In genomic region chr16:57653936-57654335, GRCh38 we compare ENCODE assay signal across 18 cellular contexts. TPM values are rescaled to one million over a fixed set of nuclear protein-coding genes. Genes with fewer than 3 reads are reported as not detected.
DNase-seq lines count a peak whose midpoint lies in the region; ATAC-seq, FAIRE-seq and TF ChIP-seq lines count a peak whose summit lies in the region.
"Had no signal": no experiment of that assay in that cellular context is flagged by ENCODE, and none has a peak within 500 bp of the region (broad histone marks: within the 10 kb centered on the region; RNA-seq: fewer than 3 reads in every experiment).

No MANE protein-coding gene starts in this region.

- FAIRE-seq in K562 (lab: Jason Lieb, UNC) (no peak), HepG2 (lab: Jason Lieb, UNC) (no peak)

- H3K9ac ChIP-seq in K562 (ENCODE audit: insufficient read depth in 1 of 2, low read depth in 2 of 2, low read length in 2 of 2) (peak overlapping the region in 1 of 2 experiments; percentile 67; a peak in 2 of 4 replicates), HepG2 (ENCODE audit: insufficient read depth, low read depth, low read length) (no peak overlapping the region)

- no peaks in the 10 kb centered on the region for H3K9me3 ChIP-seq in K562 (replicated peaks; ENCODE audit: control insufficient read depth, insufficient read depth, low read depth, low read length)
- H3K9me3 ChIP-seq in HepG2 (ENCODE audit: low read length), result no peaks in the 10 kb centered on the region
- no peaks in the 10 kb centered on the region for H3K9me3 ChIP-seq in Caco-2
- H3K9me3 ChIP-seq: mucosa of descending colon, thyroid gland had no signal

- H3K27me3 Mint-ChIP-seq in Caco-2 (ENCODE audit: insufficient read depth, unreplicated experiment), result no peaks in the 10 kb centered on the region

- H4K20me1 ChIP-seq in K562 (replicated peaks; ENCODE audit: control insufficient read depth, insufficient read depth, low read length), result 0 out of 2 replicates have a peak, but pooled peaks cover under 1% of the 10 kb centered on the region
- no peaks in the 10 kb centered on the region for H4K20me1 ChIP-seq in HepG2 (ENCODE audit: insufficient read depth, low read length)

- TF ChIP-seq EP300 in K562 (IDR thresholded peaks at IDR 0.05; ENCODE audit: low read length) (no peak), HepG2 (IDR thresholded peaks at IDR 0.05; ENCODE audit: low read depth in 2 of 2, low read length in 2 of 2) (no peak), HepG2 (CRISPR knock-in tag; IDR thresholded peaks at IDR 0.05; ENCODE audit: borderline replicate concordance) (no peak)

- intact Hi-C loops in K562 (cut with micrococcal nuclease) (loop anchor here (10.0 kb wide), 1 partner anchor 211 kb away; no protein-coding TSS in a partner anchor), HepG2 (cut with micrococcal nuclease; ENCODE audit: unreplicated experiment) (no loop called here), Caco-2 (cut with micrococcal nuclease; ENCODE audit: unreplicated experiment) (no loop called here)

- BruUV-seq in K562 (replicated peaks; lab: Mats Ljungman, UMichigan) (no TSS peak), HepG2 (replicated peaks; lab: Mats Ljungman, UMichigan) (no TSS peak), Caco-2 (replicated peaks; lab: Mats Ljungman, UMichigan) (no TSS peak)

- no peak for TF ChIP-seq POLR2A in K562 (conservative IDR thresholded peaks at IDR 0.05)
- no peak for TF ChIP-seq POLR2A in HepG2 (IDR thresholded peaks at IDR 0.05; ENCODE audit: insufficient read depth in 1 of 2, low read depth in 2 of 2, low read length in 2 of 2)

- no peaks in the 10 kb centered on the region for H3K9me1 ChIP-seq in K562 (ENCODE audit: control insufficient read depth, insufficient read depth, low read length)

- ATAC-seq in K562 (no peak), HepG2 (no peak), HG03520 (IDR thresholded peaks at IDR 0.05; ENCODE audit: unreplicated experiment) (no peak)
- ATAC-seq: mucosa of descending colon had no signal

- H3K27ac Mint-ChIP-seq in Caco-2 (ENCODE audit: unreplicated experiment), result no peak overlapping the region
- H3K27ac Mint-ChIP-seq: dendritic cell treated with granulocyte-macrophage colony-stimulating factor and Interleukin-4, amounts not matched to agents 40 ng/mL and 50 ng/mL, for 4 days had no signal

- H3K36me3 Mint-ChIP-seq in Caco-2 (ENCODE audit: insufficient read depth, unreplicated experiment), result peaks cover 42% of the 10 kb centered on the region

- CTCF ChIA-PET in K562 (lab: Yijun Ruan, JAX; ENCODE audit: low intra/inter-chr PET ratio) (no interaction called here), HepG2 (lab: Yijun Ruan, JAX; ENCODE audit: low intra/inter-chr PET ratio, low total read pairs) (interaction anchor here (0.6 to 12.3 kb wide), 2 partner anchors 59 to 66 kb away, joined by 3 to 571 read pairs; no protein-coding TSS in a partner anchor), Caco-2 (lab: Charles Lee) (interaction anchor here (1.0 kb wide), 1 partner anchor 13 kb away, joined by 3 read pairs; no protein-coding TSS in a partner anchor)

- in situ Hi-C loops in KBM-7 (cut with MboI; ENCODE audit: low pct_unique_long_range_greater_than_20kb, low sequenced_read_pairs) (no loop called here), K562 (cut with MboI) (no loop called here), HepG2 (cut with HindIII; ENCODE audit: extremely low pct_ligation_motif_present, low pct_unique_long_range_greater_than_20kb) (no loop called here)

- H3K9me3 Mint-ChIP-seq in Caco-2 (ENCODE audit: unreplicated experiment), result no peaks in the 10 kb centered on the region
- H3K9me3 Mint-ChIP-seq: dendritic cell treated with granulocyte-macrophage colony-stimulating factor and Interleukin-4, amounts not matched to agents 40 ng/mL and 50 ng/mL, for 4 days had no signal

- no peak overlapping the region for H3K4me2 ChIP-seq in K562 (ENCODE audit: insufficient read depth, low read length)
- no peak overlapping the region for H3K4me2 ChIP-seq in HepG2 (ENCODE audit: low read depth, low read length)
- H3K4me2 ChIP-seq: PC-9 had no signal

- H3K27ac ChIP-seq in K562 (ENCODE audit: extremely low read depth, low read depth, low read length) (no peak overlapping the region), HepG2 (ENCODE audit: extremely low read length, insufficient read depth, low read length) (no peak overlapping the region)
- H3K27ac ChIP-seq: PC-9 had no signal

- no peak for TF ChIP-seq CTCF in K562 (IDR thresholded peaks at IDR 0.05 in 2 of 3, conservative IDR thresholded peaks at IDR 0.05 in 1 of 3; ENCODE audit: insufficient read depth in 2 of 3, low read depth in 1 of 3, low read length in 3 of 3)
- TF ChIP-seq CTCF in HepG2 (CRISPR knock-in tag; IDR thresholded peaks at IDR 0.05), result no peak
- no peak for TF ChIP-seq CTCF in Caco-2 (IDR thresholded peaks at IDR 0.05; ENCODE audit: insufficient read depth in 1 of 2, low read depth in 1 of 2, low read length in 1 of 2, severe bottlenecking in 1 of 2, unreplicated experiment in 1 of 2)

- TF ChIP-seq RAD21 in K562 (CRISPR knock-in tag; conservative IDR thresholded peaks at IDR 0.05 in 1 of 2, IDR thresholded peaks at IDR 0.05 in 1 of 2) (no peak), HepG2 (CRISPR knock-in tag; IDR thresholded peaks at IDR 0.05) (no peak)

- H3K36me3 ChIP-seq in K562 (ENCODE audit: control insufficient read depth, insufficient read depth, low read length), result no peaks in the 10 kb centered on the region
- H3K36me3 ChIP-seq in HepG2 (replicated peaks in 1 of 2; ENCODE audit: control insufficient read depth in 1 of 2, insufficient read depth in 2 of 2, low read length in 2 of 2), result no peaks in the 10 kb centered on the region
- peaks cover 18% of the 10 kb centered on the region for H3K36me3 ChIP-seq in Caco-2 (ENCODE audit: control insufficient read depth, insufficient read depth, low read length)

- H3K79me2 ChIP-seq in K562 (ENCODE audit: control insufficient read depth, insufficient read depth, low read length), result no peaks in the 10 kb centered on the region
- H3K79me2 ChIP-seq in HepG2 (ENCODE audit: insufficient read depth, low read length), result no peaks in the 10 kb centered on the region

- no peak overlapping the region for H3K4me3 ChIP-seq in K562
- H3K4me3 ChIP-seq in HepG2 (replicated peaks in 1 of 3; ENCODE audit: insufficient read depth in 1 of 3, low read depth in 2 of 3, low read length in 3 of 3), result no peak overlapping the region
- no peak overlapping the region for H3K4me3 ChIP-seq in Caco-2 (ENCODE audit: low read depth, low read length)
- H3K4me3 ChIP-seq: mucosa of descending colon, PC-9, thyroid gland had no signal

- H3K4me1 ChIP-seq in K562 (replicated peaks in 1 of 2; ENCODE audit: control insufficient read depth in 2 of 2, insufficient read depth in 2 of 2, low read length in 2 of 2) (peaks cover 0 to 21% of the 10 kb centered on the region in 2 experiments; a peak in 2 of 5 replicates), HepG2 (ENCODE audit: insufficient read depth, low read length) (0 out of 2 replicates have a peak, but pooled peaks cover 5% of the 10 kb centered on the region), Caco-2 (peaks cover 4% of the 10 kb centered on the region; the same call in 1 of the 2 replicates)
- H3K4me1 ChIP-seq: thyroid gland had no signal

- H3K4me3 Mint-ChIP-seq in Caco-2 (ENCODE audit: unreplicated experiment), result no peak overlapping the region
- H3K4me3 Mint-ChIP-seq: dendritic cell treated with granulocyte-macrophage colony-stimulating factor and Interleukin-4, amounts not matched to agents 40 ng/mL and 50 ng/mL, for 4 days had no signal

- POLR2A ChIA-PET in K562 (lab: Yijun Ruan, JAX), result interaction anchor here (0.9 kb wide), 2 partner anchors 71 to 215 kb away, joined by 3 read pairs; no protein-coding TSS in a partner anchor
- POLR2A ChIA-PET in HepG2 (lab: Yijun Ruan, JAX), result no interaction called here
- POLR2A ChIA-PET in Caco-2 (lab: Charles Lee), result no interaction called here

- H3K27me3 ChIP-seq in K562 (ENCODE audit: control insufficient read depth in 2 of 2, insufficient read depth in 2 of 2, low read length in 2 of 2), result peaks cover 3 to 5% of the 10 kb centered on the region in 2 experiments; a peak in 1 of 5 replicates
- no peaks in the 10 kb centered on the region for H3K27me3 ChIP-seq in HepG2 (ENCODE audit: control insufficient read depth in 1 of 2, insufficient read depth in 2 of 2, low read length in 2 of 2)
- no peaks in the 10 kb centered on the region for H3K27me3 ChIP-seq in Caco-2 (replicated peaks; ENCODE audit: control insufficient read depth, insufficient read depth, low read length)
- H3K27me3 ChIP-seq: thyroid gland had no signal

- DNase-seq in A172 (ENCODE audit: low spot score) (peak; percentile 54), KBM-7 (peak; percentile 83), K562 (ENCODE audit: extremely low read depth in 1 of 4, low spot score in 3 of 4) (no peak), HepG2 (ENCODE audit: low spot score) (no peak), iPS-NIHi7 (ENCODE audit: extremely low spot score) (no peak), Caco-2 (no peak)
- DNase-seq in activated CD4-positive, alpha-beta T cell treated with anti-CD3 and anti-CD28 coated beads for 4 hours, result no peak
- DNase-seq: activated CD4-positive, alpha-beta T cell treated with anti-CD3 and anti-CD28 coated beads for 1 hour; activated T-cell treated with anti-CD3 and anti-CD28 coated beads for 4 hours; NCI-H1048; NCI-H446; PC-9; T-helper 1 cell had no signal

- H3K4me1 Mint-ChIP-seq in Caco-2 (ENCODE audit: low read depth, unreplicated experiment), result peaks cover 8% of the 10 kb centered on the region

- no peak overlapping the region for H2AFZ ChIP-seq in K562 (ENCODE audit: low read depth, low read length)
- H2AFZ ChIP-seq in HepG2 (ENCODE audit: low read length), result no peak overlapping the region
- H2AFZ ChIP-seq: PC-9 had no signal

- 23% methylated on average over 15 of the region's 16 CpGs for WGBS in K562 (ENCODE audit: insufficient coverage, low coverage, missing lambda C conversion rate)
- 87% methylated on average over 15 of the region's 16 CpGs for WGBS in HepG2 (ENCODE audit: low lambda C conversion rate)

RNA-seq across cellular contexts. Expression of gene ADGRG3, which starts 14.2 kb away (rescaled TPM):
- not detected in 2 replicates for total RNA-seq in A172 (2014; rRNA removed; shearing (Covaris generic))
- 0.40 and 1.00 TPM in 2 replicates for total RNA-seq in K562 (2011; cell fraction: chromatin; rRNA removed; ENCODE audit: low replicate concordance)
- 0.17 and 0.66 TPM in 2 replicates for total RNA-seq in K562 (2011; cell fraction: nucleolus; rRNA removed)
- 0.29 TPM in 1 of 2 replicates, not detected in the other for total RNA-seq in K562 (2011; cell fraction: nucleoplasm; rRNA removed)
- total RNA-seq in K562 (2014; rRNA removed) (not detected in 2 replicates), K562 (2014; rRNA removed; fragmentation: Illumina TruSeq; extraction: Trizol) (0.16 TPM in 1 of 2 replicates, not detected in the other), K562 (2015; rRNA removed; fragmentation: Illumina TruSeq; extraction: Trizol) (0.08 TPM in 1 of 2 replicates, not detected in the other), K562 (2021) (0.09 and 0.16 TPM in 2 replicates), HepG2 (2016; rRNA removed; fragmentation: Illumina TruSeq; extraction: Trizol) (1.0 and 2.7 TPM in 2 replicates), Caco-2 (2022) (0.25 TPM in 1 of 2 replicates, not detected in the other)
- polyA plus RNA-seq in K562 (2011; rRNA removed) (0.13 and 0.18 TPM in 2 replicates), K562 (2014; fragmentation: Illumina TruSeq; extraction: Trizol) (0.09 and 0.10 TPM in 2 replicates), K562 (2014; fragmentation: Nextera tagmentation; extraction: Ambion mirVana) (under 1 TPM; 0.10 to 0.30 TPM), K562 (2014; rRNA removed) (0.24 and 0.52 TPM in 2 replicates), HepG2 (2011; rRNA removed) (11.8 and 13.6 TPM in 2 replicates)
- 0.09 and 0.18 TPM in 2 replicates for polyA plus RNA-seq in K562 (2011; cell fraction: cytosol; rRNA removed)
- polyA plus RNA-seq in K562 (2011; cell fraction: nucleus; rRNA removed), result 0.51 and 0.59 TPM in 2 replicates
- 0.03 and 2.0 TPM in 2 replicates for polyA plus RNA-seq in K562 (2012)
- polyA minus RNA-seq in K562 (2011; rRNA and poly(A)+ RNA removed), result 0.21 TPM in 1 of 2 replicates, not detected in the other
- polyA minus RNA-seq in K562 (2011; cell fraction: cytosol; rRNA and poly(A)+ RNA removed), result not detected in 2 replicates
- 0.27 TPM in 1 of 2 replicates, not detected in the other for polyA minus RNA-seq in K562 (2011; cell fraction: nucleus; rRNA and poly(A)+ RNA removed)
- 0.79 and 1.1 TPM in 2 replicates for total RNA-seq in HepG2 (2016; cell fraction: cytosol; rRNA removed; fragmentation: Illumina TruSeq; extraction: Trizol; ENCODE audit: low read depth)
- total RNA-seq in HepG2 (2016; cell fraction: insoluble cytoplasmic fraction; rRNA removed; fragmentation: Illumina TruSeq; extraction: Trizol), result 1.1 and 2.2 TPM in 2 replicates
- total RNA-seq in HepG2 (2016; cell fraction: membrane; rRNA removed; fragmentation: Illumina TruSeq; extraction: Trizol), result 1.0 and 1.5 TPM in 2 replicates
- total RNA-seq in HepG2 (2016; cell fraction: nucleus; rRNA removed; fragmentation: Illumina TruSeq; extraction: Trizol), result 2.3 and 2.7 TPM in 2 replicates
- polyA plus RNA-seq in HepG2 (2011; cell fraction: cytosol; rRNA removed), result 10.8 and 11.2 TPM in 2 replicates
- polyA plus RNA-seq in HepG2 (2011; cell fraction: nucleus; rRNA removed), result 21.1 and 23.7 TPM in 2 replicates
- polyA plus RNA-seq in HepG2 (2012), result 5.8 and 8.1 TPM in 2 replicates
- 0.49 and 0.54 TPM in 2 replicates for polyA plus RNA-seq in HepG2 (2016; cell fraction: cytosol; fragmentation: Illumina TruSeq; extraction: Trizol; ENCODE audit: low read depth)
- 1.3 TPM in 2 replicates for polyA plus RNA-seq in HepG2 (2016; cell fraction: insoluble cytoplasmic fraction; fragmentation: Illumina TruSeq; extraction: Trizol; ENCODE audit: low read depth)
- 0.65 and 1.0 TPM in 2 replicates for polyA plus RNA-seq in HepG2 (2016; cell fraction: membrane; fragmentation: Illumina TruSeq; extraction: Trizol; ENCODE audit: low read depth)
- 5.4 and 6.5 TPM in 2 replicates for polyA plus RNA-seq in HepG2 (2016; cell fraction: nucleus; fragmentation: Illumina TruSeq; extraction: Trizol; ENCODE audit: insufficient read depth, low read depth)
- polyA minus RNA-seq in HepG2 (2011; rRNA and poly(A)+ RNA removed; ENCODE audit: low replicate concordance), result 0.91 and 31.9 TPM in 2 replicates
- polyA minus RNA-seq in HepG2 (2011; cell fraction: cytosol; rRNA and poly(A)+ RNA removed), result 4.7 and 5.3 TPM in 2 replicates
- polyA minus RNA-seq in HepG2 (2011; cell fraction: nucleus; rRNA and poly(A)+ RNA removed), result 8.9 and 10.4 TPM in 2 replicates
- total RNA-seq: HT-29, PC-9 had no signal

RNA-seq across cellular contexts. Expression of gene ADGRG1, which starts 25.5 kb away (rescaled TPM):
- total RNA-seq in A172 (2014; rRNA removed; shearing (Covaris generic)), result 26.9 and 32.6 TPM in 2 replicates
- 0.81 and 1.3 TPM in 2 replicates for total RNA-seq in K562 (2011; cell fraction: chromatin; rRNA removed; ENCODE audit: low replicate concordance)
- 0.79 and 1.0 TPM in 2 replicates for total RNA-seq in K562 (2011; cell fraction: nucleolus; rRNA removed)
- total RNA-seq in K562 (2011; cell fraction: nucleoplasm; rRNA removed), result 0.81 and 2.1 TPM in 2 replicates
- total RNA-seq in K562 (2014; rRNA removed) (not detected in 2 replicates), K562 (2014; rRNA removed; fragmentation: Illumina TruSeq; extraction: Trizol) (not detected in 2 replicates), K562 (2015; rRNA removed; fragmentation: Illumina TruSeq; extraction: Trizol) (not detected in 2 replicates), K562 (2021) (0.31 TPM in 1 of 2 replicates, not detected in the other), HepG2 (2016; rRNA removed; fragmentation: Illumina TruSeq; extraction: Trizol) (2.8 and 5.9 TPM in 2 replicates), Caco-2 (2022) (153 and 195 TPM in 2 replicates)
- polyA plus RNA-seq in K562 (2011; rRNA removed) (0.04 and 0.57 TPM in 2 replicates), K562 (2014; fragmentation: Illumina TruSeq; extraction: Trizol) (0.16 and 0.29 TPM in 2 replicates), K562 (2014; fragmentation: Nextera tagmentation; extraction: Ambion mirVana) (not detected), K562 (2014; rRNA removed) (0.34 TPM in 1 of 2 replicates, not detected in the other), HepG2 (2011; rRNA removed) (2.7 and 3.3 TPM in 2 replicates)
- polyA plus RNA-seq in K562 (2011; cell fraction: cytosol; rRNA removed), result 0.12 and 0.15 TPM in 2 replicates
- polyA plus RNA-seq in K562 (2011; cell fraction: nucleus; rRNA removed), result 0.70 and 0.81 TPM in 2 replicates
- 0.39 and 0.44 TPM in 2 replicates for polyA plus RNA-seq in K562 (2012)
- 0.18 TPM in 2 replicates for polyA minus RNA-seq in K562 (2011; rRNA and poly(A)+ RNA removed)
- not detected in 2 replicates for polyA minus RNA-seq in K562 (2011; cell fraction: cytosol; rRNA and poly(A)+ RNA removed)
- 0.33 TPM in 1 of 2 replicates, not detected in the other for polyA minus RNA-seq in K562 (2011; cell fraction: nucleus; rRNA and poly(A)+ RNA removed)
- total RNA-seq in HepG2 (2016; cell fraction: cytosol; rRNA removed; fragmentation: Illumina TruSeq; extraction: Trizol; ENCODE audit: low read depth), result 1.1 and 2.0 TPM in 2 replicates
- 2.8 and 5.0 TPM in 2 replicates for total RNA-seq in HepG2 (2016; cell fraction: insoluble cytoplasmic fraction; rRNA removed; fragmentation: Illumina TruSeq; extraction: Trizol)
- 3.1 and 3.2 TPM in 2 replicates for total RNA-seq in HepG2 (2016; cell fraction: membrane; rRNA removed; fragmentation: Illumina TruSeq; extraction: Trizol)
- 7.2 and 8.0 TPM in 2 replicates for total RNA-seq in HepG2 (2016; cell fraction: nucleus; rRNA removed; fragmentation: Illumina TruSeq; extraction: Trizol)
- polyA plus RNA-seq in HepG2 (2011; cell fraction: cytosol; rRNA removed), result 1.8 and 2.1 TPM in 2 replicates
- polyA plus RNA-seq in HepG2 (2011; cell fraction: nucleus; rRNA removed), result 5.0 and 7.4 TPM in 2 replicates
- 2.3 and 3.3 TPM in 2 replicates for polyA plus RNA-seq in HepG2 (2012)
- polyA plus RNA-seq in HepG2 (2016; cell fraction: cytosol; fragmentation: Illumina TruSeq; extraction: Trizol; ENCODE audit: low read depth), result 0.83 and 1.3 TPM in 2 replicates
- 2.4 and 5.1 TPM in 2 replicates for polyA plus RNA-seq in HepG2 (2016; cell fraction: insoluble cytoplasmic fraction; fragmentation: Illumina TruSeq; extraction: Trizol; ENCODE audit: low read depth)
- 2.8 and 3.2 TPM in 2 replicates for polyA plus RNA-seq in HepG2 (2016; cell fraction: membrane; fragmentation: Illumina TruSeq; extraction: Trizol; ENCODE audit: low read depth)
- 14.1 and 15.0 TPM in 2 replicates for polyA plus RNA-seq in HepG2 (2016; cell fraction: nucleus; fragmentation: Illumina TruSeq; extraction: Trizol; ENCODE audit: insufficient read depth, low read depth)
- 4.0 and 29.5 TPM in 2 replicates for polyA minus RNA-seq in HepG2 (2011; rRNA and poly(A)+ RNA removed; ENCODE audit: low replicate concordance)
- 1.8 and 1.9 TPM in 2 replicates for polyA minus RNA-seq in HepG2 (2011; cell fraction: cytosol; rRNA and poly(A)+ RNA removed)
- 2.4 and 2.8 TPM in 2 replicates for polyA minus RNA-seq in HepG2 (2011; cell fraction: nucleus; rRNA and poly(A)+ RNA removed)

RNA-seq across cellular contexts. Expression of gene DRC7, which starts 40.7 kb away (rescaled TPM):
- 0.50 TPM in 1 of 2 replicates, not detected in the other for total RNA-seq in A172 (2014; rRNA removed; shearing (Covaris generic))
- 0.90 and 1.9 TPM in 2 replicates for total RNA-seq in K562 (2011; cell fraction: chromatin; rRNA removed; ENCODE audit: low replicate concordance)
- not detected in 2 replicates for total RNA-seq in K562 (2011; cell fraction: nucleolus; rRNA removed)
- 0.15 TPM in 1 of 2 replicates, not detected in the other for total RNA-seq in K562 (2011; cell fraction: nucleoplasm; rRNA removed)
- total RNA-seq in K562 (2014; rRNA removed) (0.09 TPM in 1 of 2 replicates, not detected in the other), K562 (2014; rRNA removed; fragmentation: Illumina TruSeq; extraction: Trizol) (0.04 TPM in 1 of 2 replicates, not detected in the other), K562 (2015; rRNA removed; fragmentation: Illumina TruSeq; extraction: Trizol) (0.19 and 0.33 TPM in 2 replicates), K562 (2021) (0.22 and 0.24 TPM in 2 replicates), HepG2 (2016; rRNA removed; fragmentation: Illumina TruSeq; extraction: Trizol) (2.7 and 3.4 TPM in 2 replicates), Caco-2 (2022) (1.1 and 1.2 TPM in 2 replicates)
- polyA plus RNA-seq in K562 (2011; rRNA removed) (0.13 and 0.53 TPM in 2 replicates), K562 (2014; fragmentation: Illumina TruSeq; extraction: Trizol) (0.12 and 0.29 TPM in 2 replicates), K562 (2014; fragmentation: Nextera tagmentation; extraction: Ambion mirVana) (not detected), K562 (2014; rRNA removed) (not detected in 2 replicates), HepG2 (2011; rRNA removed) (3.4 and 3.5 TPM in 2 replicates)
- polyA plus RNA-seq in K562 (2011; cell fraction: cytosol; rRNA removed), result 0.07 and 0.40 TPM in 2 replicates
- polyA plus RNA-seq in K562 (2011; cell fraction: nucleus; rRNA removed), result 0.65 and 1.0 TPM in 2 replicates
- 0.51 and 1.4 TPM in 2 replicates for polyA plus RNA-seq in K562 (2012)
- polyA minus RNA-seq in K562 (2011; rRNA and poly(A)+ RNA removed), result 0.35 and 0.69 TPM in 2 replicates
- not detected in 2 replicates for polyA minus RNA-seq in K562 (2011; cell fraction: cytosol; rRNA and poly(A)+ RNA removed)
- polyA minus RNA-seq in K562 (2011; cell fraction: nucleus; rRNA and poly(A)+ RNA removed), result 0.27 and 0.67 TPM in 2 replicates
- 0.26 and 1.5 TPM in 2 replicates for total RNA-seq in HepG2 (2016; cell fraction: cytosol; rRNA removed; fragmentation: Illumina TruSeq; extraction: Trizol; ENCODE audit: low read depth)
- 2.4 and 2.5 TPM in 2 replicates for total RNA-seq in HepG2 (2016; cell fraction: insoluble cytoplasmic fraction; rRNA removed; fragmentation: Illumina TruSeq; extraction: Trizol)
- total RNA-seq in HepG2 (2016; cell fraction: membrane; rRNA removed; fragmentation: Illumina TruSeq; extraction: Trizol), result 1.4 and 2.1 TPM in 2 replicates
- total RNA-seq in HepG2 (2016; cell fraction: nucleus; rRNA removed; fragmentation: Illumina TruSeq; extraction: Trizol), result 0.59 and 1.6 TPM in 2 replicates
- polyA plus RNA-seq in HepG2 (2011; cell fraction: cytosol; rRNA removed), result 2.7 and 3.1 TPM in 2 replicates
- polyA plus RNA-seq in HepG2 (2011; cell fraction: nucleus; rRNA removed), result 3.4 TPM in 2 replicates
- 4.1 and 4.4 TPM in 2 replicates for polyA plus RNA-seq in HepG2 (2012)
- polyA plus RNA-seq in HepG2 (2016; cell fraction: cytosol; fragmentation: Illumina TruSeq; extraction: Trizol; ENCODE audit: low read depth), result 0.70 and 1.3 TPM in 2 replicates
- polyA plus RNA-seq in HepG2 (2016; cell fraction: insoluble cytoplasmic fraction; fragmentation: Illumina TruSeq; extraction: Trizol; ENCODE audit: low read depth), result 2.0 and 2.4 TPM in 2 replicates
- 1.0 and 1.1 TPM in 2 replicates for polyA plus RNA-seq in HepG2 (2016; cell fraction: membrane; fragmentation: Illumina TruSeq; extraction: Trizol; ENCODE audit: low read depth)
- 1.6 and 1.8 TPM in 2 replicates for polyA plus RNA-seq in HepG2 (2016; cell fraction: nucleus; fragmentation: Illumina TruSeq; extraction: Trizol; ENCODE audit: insufficient read depth, low read depth)
- 1.2 TPM in 1 of 2 replicates, not detected in the other for polyA minus RNA-seq in HepG2 (2011; rRNA and poly(A)+ RNA removed; ENCODE audit: low replicate concordance)
- polyA minus RNA-seq in HepG2 (2011; cell fraction: cytosol; rRNA and poly(A)+ RNA removed), result 0.99 and 1.1 TPM in 2 replicates
- 1.3 and 2.5 TPM in 2 replicates for polyA minus RNA-seq in HepG2 (2011; cell fraction: nucleus; rRNA and poly(A)+ RNA removed)
- total RNA-seq: HT-29, mucosa of descending colon had no signal

Comparison
In these comparisons a context has a peak if more than half of its experiments do, and no peak if none do; other contexts are left out.
1. DNase-seq: peak in A172 (single experiment) and KBM-7 (single experiment); none in K562 (0 of 4), HepG2 (single experiment), iPS-NIHi7 (single experiment), activated CD4-positive, alpha-beta T cell treated with anti-CD3 and anti-CD28 coated beads for 4 hours (0 of 2) and Caco-2 (0 of 2).